ENCODE assay signal across 16 cellular contexts in genomic region chr1:199410462-199410861, GRCh38.
DNase-seq lines count a peak whose midpoint lies in the region; ATAC-seq, FAIRE-seq and TF ChIP-seq lines count a peak whose summit lies in the region.
"Had no signal": no experiment of that assay in that cellular context is flagged by ENCODE, and none has a peak within 500 bp of the region (broad histone marks: within the 10 kb centered on the region; RNA-seq: fewer than 3 reads in every experiment).

No MANE protein-coding gene starts in this region.

- intact Hi-C loops in sciatic nerve (cut with DNase I): no loop called here

- no peaks in the 10 kb centered on the region for H3K9me3 ChIP-seq in neuron (ENCODE audit: low read length)
- H3K9me3 ChIP-seq: BLaER1, Caco-2 had no signal

- no peak for DNase-seq in activated naive CD8-positive, alpha-beta T cell treated with anti-CD3 and anti-CD28 coated beads, Interleukin-2, amount 50 U/mL, for 24 hours
- DNase-seq in activated naive CD8-positive, alpha-beta T cell treated with anti-CD3 and anti-CD28 coated beads for 36 hours: no peak
- DNase-seq in bronchial epithelial cell (ENCODE audit: low read depth): no peak
- no peak for DNase-seq in sciatic nerve (ENCODE audit: low spot score)
- no peak for DNase-seq in T-helper 2 cell treated with Interferon-gamma antibody and Interleukin-4, amounts not matched to agents 5 μg/mL and 100 μg/mL, for 36 hours (ENCODE audit: low spot score)
- DNase-seq: Caco-2; CD8-positive, alpha-beta memory T cell; DMS53; GF-D8; GM23248; H9; IMR-90 had no signal

- peaks cover 9% of the 10 kb centered on the region for H3K27me3 Mint-ChIP-seq in activated naive CD8-positive, alpha-beta T cell treated with anti-CD3 and anti-CD28 coated beads, Interleukin-2, amount 50 U/mL, for 24 hours
- no peaks in the 10 kb centered on the region for H3K27me3 Mint-ChIP-seq in activated naive CD8-positive, alpha-beta T cell treated with anti-CD3 and anti-CD28 coated beads for 36 hours
- no peaks in the 10 kb centered on the region for H3K27me3 Mint-ChIP-seq in T-helper 2 cell treated with Interferon-gamma antibody and Interleukin-4, amounts not matched to agents 5 μg/mL and 100 μg/mL, for 36 hours (ENCODE audit: low read depth)

- no peaks in the 10 kb centered on the region for H3K36me3 Mint-ChIP-seq in activated naive CD8-positive, alpha-beta T cell treated with anti-CD3 and anti-CD28 coated beads, Interleukin-2, amount 50 U/mL, for 24 hours (ENCODE audit: low read depth)
- no peaks in the 10 kb centered on the region for H3K36me3 Mint-ChIP-seq in activated naive CD8-positive, alpha-beta T cell treated with anti-CD3 and anti-CD28 coated beads for 36 hours
- no peaks in the 10 kb centered on the region for H3K36me3 Mint-ChIP-seq in T-helper 2 cell treated with Interferon-gamma antibody and Interleukin-4, amounts not matched to agents 5 μg/mL and 100 μg/mL, for 36 hours (ENCODE audit: low read depth)
- H3K36me3 Mint-ChIP-seq: CD8-positive, alpha-beta memory T cell had no signal

- peak; percentile 13 for FAIRE-seq in bronchial epithelial cell (lab: Jason Lieb, UNC)
- FAIRE-seq: GM18507 had no signal

- H3K4me1 ChIP-seq in neuron (ENCODE audit: insufficient read depth, low read length): peaks cover 11% of the 10 kb centered on the region
- H3K4me1 ChIP-seq: Caco-2 had no signal

- ATAC-seq in activated naive CD8-positive, alpha-beta T cell treated with anti-CD3 and anti-CD28 coated beads, Interleukin-2, amount 50 U/mL, for 24 hours: peak; percentile 36
- ATAC-seq in HG02588 (IDR thresholded peaks at IDR 0.05; ENCODE audit: unreplicated experiment) (no peak), sciatic nerve (no peak)

- H3K36me3 ChIP-seq in bronchial epithelial cell (ENCODE audit: control insufficient read depth, insufficient read depth, low read length) (no peaks in the 10 kb centered on the region), neuron (ENCODE audit: insufficient read depth, low read length) (no peaks in the 10 kb centered on the region)
- H3K36me3 ChIP-seq: BLaER1 had no signal

- no peaks in the 10 kb centered on the region for H3K9me3 Mint-ChIP-seq in activated naive CD8-positive, alpha-beta T cell treated with anti-CD3 and anti-CD28 coated beads, Interleukin-2, amount 50 U/mL, for 24 hours
- H3K9me3 Mint-ChIP-seq in activated naive CD8-positive, alpha-beta T cell treated with anti-CD3 and anti-CD28 coated beads for 36 hours: no peaks in the 10 kb centered on the region
- no peaks in the 10 kb centered on the region for H3K9me3 Mint-ChIP-seq in T-helper 2 cell treated with Interferon-gamma antibody and Interleukin-4, amounts not matched to agents 5 μg/mL and 100 μg/mL, for 36 hours

- H3K4me3 ChIP-seq in bronchial epithelial cell (ENCODE audit: low read depth, low read length) (no peak overlapping the region), neuron (ENCODE audit: low read length) (no peak overlapping the region)
- H3K4me3 ChIP-seq: BLaER1, GM23248 had no signal

- no peak for TF ChIP-seq CTCF in bronchial epithelial cell (IDR thresholded peaks at IDR 0.05; ENCODE audit: insufficient read depth, low read length, severe bottlenecking)

- peaks cover 2% of the 10 kb centered on the region for H3K27me3 ChIP-seq in bronchial epithelial cell (ENCODE audit: control insufficient read depth, insufficient read depth, low read length)
- no peaks in the 10 kb centered on the region for H3K27me3 ChIP-seq in neuron (ENCODE audit: insufficient read depth, low read length)
- H3K27me3 ChIP-seq: BLaER1 had no signal

- no peak overlapping the region for H3K4me3 Mint-ChIP-seq in activated naive CD8-positive, alpha-beta T cell treated with anti-CD3 and anti-CD28 coated beads, Interleukin-2, amount 50 U/mL, for 24 hours
- H3K4me3 Mint-ChIP-seq in activated naive CD8-positive, alpha-beta T cell treated with anti-CD3 and anti-CD28 coated beads for 36 hours: no peak overlapping the region
- H3K4me3 Mint-ChIP-seq in T-helper 2 cell treated with Interferon-gamma antibody and Interleukin-4, amounts not matched to agents 5 μg/mL and 100 μg/mL, for 36 hours: no peak overlapping the region
- H3K4me3 Mint-ChIP-seq: CD8-positive, alpha-beta memory T cell; H9 had no signal

- H3K27ac Mint-ChIP-seq in activated naive CD8-positive, alpha-beta T cell treated with anti-CD3 and anti-CD28 coated beads, Interleukin-2, amount 50 U/mL, for 24 hours: no peak overlapping the region
- H3K27ac Mint-ChIP-seq in activated naive CD8-positive, alpha-beta T cell treated with anti-CD3 and anti-CD28 coated beads for 36 hours: no peak overlapping the region
- H3K27ac Mint-ChIP-seq in T-helper 2 cell treated with Interferon-gamma antibody and Interleukin-4, amounts not matched to agents 5 μg/mL and 100 μg/mL, for 36 hours: no peak overlapping the region
- H3K27ac Mint-ChIP-seq: CD8-positive, alpha-beta memory T cell; H9 had no signal

- H3K4me1 Mint-ChIP-seq in activated naive CD8-positive, alpha-beta T cell treated with anti-CD3 and anti-CD28 coated beads, Interleukin-2, amount 50 U/mL, for 24 hours: no peaks in the 10 kb centered on the region
- H3K4me1 Mint-ChIP-seq in activated naive CD8-positive, alpha-beta T cell treated with anti-CD3 and anti-CD28 coated beads for 36 hours: no peaks in the 10 kb centered on the region
- no peaks in the 10 kb centered on the region for H3K4me1 Mint-ChIP-seq in T-helper 2 cell treated with Interferon-gamma antibody and Interleukin-4, amounts not matched to agents 5 μg/mL and 100 μg/mL, for 36 hours (ENCODE audit: low read depth)
- H3K4me1 Mint-ChIP-seq: CD8-positive, alpha-beta memory T cell had no signal

- H2AFZ ChIP-seq in neuron (ENCODE audit: low read depth, low read length): peak overlapping the region; percentile 9
- H2AFZ ChIP-seq: GM23248 had no signal
